Comparison of ENCODE assay signal across 32 cellular contexts in the genomic region with DNA sequence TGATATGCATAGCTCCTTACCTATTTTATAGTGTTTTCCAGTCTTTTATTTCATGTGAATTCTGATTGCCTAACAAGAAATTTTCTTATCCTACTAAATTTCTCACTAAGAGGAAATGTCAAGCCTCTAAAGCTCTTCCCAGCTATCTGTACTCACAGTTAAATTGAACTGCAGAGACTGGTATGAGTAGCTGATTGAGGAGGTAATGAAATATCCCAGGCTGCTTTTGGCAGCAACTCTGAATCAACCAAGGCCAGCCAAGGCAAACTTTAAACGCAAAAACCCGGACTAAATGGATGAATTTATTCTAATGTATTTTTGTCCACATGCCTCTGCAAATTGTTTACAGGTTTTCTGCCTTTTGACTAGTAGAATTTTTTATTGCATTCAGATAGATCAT.
"Had no signal": no experiment of that assay in that cellular context is flagged by ENCODE, and none has a peak within 500 bp of the region (broad histone marks: within the 10 kb centered on the region; RNA-seq: fewer than 3 reads in every experiment).

No MANE protein-coding gene starts in this region.

- H3K27me3 ChIP-seq: adrenal gland, ascending aorta, body of pancreas, brain microvascular endothelial cell, breast epithelium, cardiac muscle cell had no signal

- H3K4me1 ChIP-seq: adrenal gland, ascending aorta, body of pancreas, breast epithelium had no signal

- H3K4me3 ChIP-seq: adrenal gland, ascending aorta, body of pancreas, breast epithelium, cardiac muscle cell had no signal

- H3K27ac ChIP-seq: adrenal gland, ascending aorta, body of pancreas, brain microvascular endothelial cell, breast epithelium, cardiac muscle cell had no signal

- ATAC-seq: activated naive CD4-positive, alpha-beta T cell treated with anti-CD3 and anti-CD28 coated beads, Interleukin-2, amount 50 U/mL, for 72 hours; activated naive CD8-positive, alpha-beta T cell treated with anti-CD3 and anti-CD28 coated beads, Interleukin-2, amount 50 U/mL, for 24 hours; activated T-cell treated with anti-CD3 and anti-CD28 coated beads, Interleukin-2, amount 50 U/mL, for 4 hours; body of pancreas had no signal

- FAIRE-seq: astrocyte, bronchial epithelial cell had no signal

- H3K9me3 ChIP-seq: adrenal gland, ascending aorta, body of pancreas, breast epithelium had no signal

- H3K36me3 ChIP-seq: adrenal gland, ascending aorta, brain microvascular endothelial cell, breast epithelium, cardiac muscle cell had no signal

- DNase-seq: activated effector memory CD4-positive, alpha-beta T cell treated with anti-CD3 and anti-CD28 coated beads, Interleukin-2, amount 50 U/mL, for 16 hours; activated effector memory CD4-positive, alpha-beta T cell treated with Interleukin-2 at 50 U/mL for 16 hours; activated gamma-delta T cell; activated gamma-delta T cell treated with Interleukin-2 at 50 U/mL for 16 hours; activated naive CD4-positive, alpha-beta T cell; activated naive CD4-positive, alpha-beta T cell treated with anti-CD3 and anti-CD28 coated beads for 36 hours; activated naive CD4-positive, alpha-beta T cell treated with anti-CD3 and anti-CD28 coated beads, Interleukin-2, amount 10 ng/mL, durations not matched to agents 7 days and 5 days; activated naive CD4-positive, alpha-beta T cell treated with anti-CD3 and anti-CD28 coated beads, Interleukin-2, amount 50 U/mL, for 16 hours; activated naive CD4-positive, alpha-beta T cell treated with Interleukin-2 at 50 U/mL for 16 hours; activated naive CD8-positive, alpha-beta T cell treated with anti-CD3 and anti-CD28 coated beads for 36 hours; activated naive CD8-positive, alpha-beta T cell treated with anti-CD3 and anti-CD28 coated beads, Interleukin-2, amount 10 ng/mL, durations not matched to agents 7 days and 5 days; activated naive CD8-positive, alpha-beta T cell treated with anti-CD3 and anti-CD28 coated beads, Interleukin-2, amount 50 U/mL, for 24 hours; activated T-cell treated with anti-CD3 and anti-CD28 coated beads, Interleukin-2, amount 50 U/mL, for 24 hours; activated T-cell treated with anti-CD3 and anti-CD28 coated beads, Interleukin-2, amount 50 U/mL, for 4 hours; activated T-cell treated with anti-CD3 and anti-CD28 coated beads, Interleukin-2, amount 50 U/mL, for 48 hours; activated T-cell treated with anti-CD3 and anti-CD28 coated beads, Interleukin-2, amount 50 U/mL, for 72 hours; adrenal gland; amniotic stem cell; amygdala; anterior cingulate cortex; aorta; brain microvascular endothelial cell; caudate nucleus; central memory CD4-positive, alpha-beta T cell; cerebellar nuclear complex had no signal
